Comparison of ENCODE assay signal across 8 cellular contexts in genomic region chr16:31108035-31108793, GRCh38. TPM values are rescaled to one million over a fixed set of nuclear protein-coding genes. Genes with fewer than 3 reads are reported as not detected.
A peak's percentile ranks its signal among the peaks of the same experiment; 100 is the strongest.
DNase-seq lines count a peak whose midpoint lies in the region; ATAC-seq and TF ChIP-seq lines count a peak whose summit lies in the region.

Gene BCKDK (plus strand): TSS chr16:31108386. CDS start chr16:31109224, 838 bp downstream.

- H3K4me3 ChIP-seq in duodenal mucosa (ENCODE audit: low read depth in 1 of 2, low read length in 2 of 2) (peak within 1 kb of the TSS; percentile 80 to 82), lower leg skin (ENCODE audit: low read depth, poor library complexity, severe bottlenecking) (peak within 1 kb of the TSS; percentile 91)

- peak; percentile 86 for DNase-seq in Ammon's horn (ENCODE audit: low spot score)
- peak; percentile 53 for DNase-seq in NCI-H526 treated with DMSO at 0.1 percent for 48 hours (lab: John Stamatoyannopoulos, UW)
- peak; percentile 84 to 89 for DNase-seq in activated CD4-positive, alpha-beta T cell treated with anti-CD3 and anti-CD28 coated beads, Interleukin-2, amount 50 U/mL, for 48 hours
- peak in 1 of 2 donors; percentile 94 for DNase-seq in lower leg skin (ENCODE audit: low spot score in 2 of 2)
- DNase-seq in stimulated activated CD4-positive, alpha-beta T cell treated with anti-CD3 and anti-CD28 coated beads, Interleukin-4, amount 100 ng/mL, for 48 hours (ENCODE audit: low read depth in 2 of 2): peak; percentile 65 to 80

- 6 to 20% methylated on average over 12 to 34 of the region's 68 CpGs for WGBS in lower leg skin, 2 donors

- ATAC-seq in GM19023 (IDR thresholded peaks at IDR 0.05; ENCODE audit: unreplicated experiment): peak; percentile 83
- peak; percentile 81 for ATAC-seq in HG03196 (IDR thresholded peaks at IDR 0.05; ENCODE audit: unreplicated experiment)

- no peak for TF ChIP-seq POLR2A in lower leg skin (IDR thresholded peaks at IDR 0.05)

- peak within 1 kb of the TSS; percentile 63 for H3K27ac ChIP-seq in duodenal mucosa (ENCODE audit: low read depth, low read length)

- H3K9ac ChIP-seq in duodenal mucosa (ENCODE audit: low read depth in 1 of 2, low read length in 2 of 2): peak within 1 kb of the TSS; percentile 78 to 85

- no peaks in the 10 kb centered on the region for H3K27me3 ChIP-seq in duodenal mucosa (ENCODE audit: control insufficient read depth in 1 of 2, insufficient read depth in 2 of 2, low read length in 2 of 2)

- intact Hi-C loops in lower leg skin (cut with DNase I; ENCODE audit: low total_unique reads): no loop called here

- H3K36me3 ChIP-seq in duodenal mucosa (ENCODE audit: control insufficient read depth in 1 of 2, insufficient read depth in 2 of 2, low read length in 2 of 2): peaks cover 33 to 35% of the 10 kb centered on the region in 2 donors

- no peak for TF ChIP-seq CTCF in lower leg skin (IDR thresholded peaks at IDR 0.05)

- no peaks in the 10 kb centered on the region for H3K9me3 ChIP-seq in duodenal mucosa (ENCODE audit: control insufficient read depth in 1 of 2, low read length in 2 of 2)

- peaks cover 19 to 25% of the 10 kb centered on the region in 2 donors for H3K4me1 ChIP-seq in duodenal mucosa (ENCODE audit: control insufficient read depth in 1 of 2, insufficient read depth in 2 of 2, low read length in 2 of 2)

RNA-seq across cellular contexts. Expression of gene BCKDK, which starts in this region (rescaled TPM):
- total RNA-seq in lower leg skin: 10 to 100 TPM; 60.7 to 85.3 (median 78.6) TPM
